2 cellular contexts compared by ENCODE assay signal in the genomic region with DNA sequence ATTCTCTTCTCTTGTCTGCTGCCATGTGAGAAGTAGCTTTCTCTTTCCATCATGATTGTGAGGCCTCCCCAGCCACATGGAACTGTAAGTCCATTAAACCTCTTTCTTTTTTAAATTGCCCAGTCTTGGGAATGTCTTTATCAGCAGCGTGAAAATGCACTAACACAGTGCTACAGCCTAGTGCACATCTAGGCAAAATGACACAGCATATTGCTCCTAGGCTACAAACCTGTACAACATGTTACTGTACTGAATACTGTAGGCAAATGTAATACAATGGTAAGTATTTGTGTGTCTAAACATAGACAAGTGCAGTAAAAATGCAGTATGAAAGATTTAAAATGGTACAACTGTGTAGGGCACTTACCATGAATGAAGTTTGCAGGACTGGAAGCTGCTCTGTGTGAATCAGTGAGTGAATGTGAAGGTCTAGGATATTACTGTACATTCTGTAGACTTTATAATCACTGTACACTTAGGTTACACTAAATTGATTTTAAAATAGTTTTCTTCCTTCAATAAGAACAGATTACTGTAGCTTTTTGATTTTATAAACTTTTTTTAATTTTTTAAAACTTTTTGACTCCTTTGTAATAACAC.
TF ChIP-seq lines count a peak whose summit lies in the region.

No MANE protein-coding gene starts in this region.

TF ChIP-seq in GM23338, 12 proteins besides CTCF, POLR2A, EP300 and RAD21 (continued from another document):
- TF ChIP-seq ZNF462 (CRISPR knock-in tag; IDR thresholded peaks at IDR 0.05) (no peak), JUNB (IDR thresholded peaks at IDR 0.05; ENCODE audit: unreplicated experiment) (no peak), NANOG (IDR thresholded peaks at IDR 0.05; ENCODE audit: borderline replicate concordance) (no peak), EZH2 (IDR thresholded peaks at IDR 0.05; ENCODE audit: low read depth, unreplicated experiment) (no peak), ZNF114 (CRISPR knock-in tag; IDR thresholded peaks at IDR 0.05) (no peak), STAT1 (IDR thresholded peaks at IDR 0.05; ENCODE audit: unreplicated experiment) (no peak), ZNF331 (CRISPR knock-in tag; IDR thresholded peaks at IDR 0.05; ENCODE audit: low read depth) (no peak), CREB1 (CRISPR knock-in tag; IDR thresholded peaks at IDR 0.05; ENCODE audit: low read depth) (no peak)

TF ChIP-seq in WTC11, 78 proteins besides CTCF, POLR2A, EP300 and RAD21 (continued from another document):
- no peak for TF ChIP-seq ZNF396 (CRISPR knock-in tag; IDR thresholded peaks at IDR 0.05; ENCODE audit: borderline replicate concordance)
- no peak for TF ChIP-seq ZNF232 (CRISPR knock-in tag; IDR thresholded peaks at IDR 0.05)
- no peak for TF ChIP-seq ZBTB43 (CRISPR knock-in tag; IDR thresholded peaks at IDR 0.05)
- TF ChIP-seq OVOL2 (CRISPR knock-in tag; IDR thresholded peaks at IDR 0.05; ENCODE audit: borderline replicate concordance): no peak
- TF ChIP-seq, protein P1, sequence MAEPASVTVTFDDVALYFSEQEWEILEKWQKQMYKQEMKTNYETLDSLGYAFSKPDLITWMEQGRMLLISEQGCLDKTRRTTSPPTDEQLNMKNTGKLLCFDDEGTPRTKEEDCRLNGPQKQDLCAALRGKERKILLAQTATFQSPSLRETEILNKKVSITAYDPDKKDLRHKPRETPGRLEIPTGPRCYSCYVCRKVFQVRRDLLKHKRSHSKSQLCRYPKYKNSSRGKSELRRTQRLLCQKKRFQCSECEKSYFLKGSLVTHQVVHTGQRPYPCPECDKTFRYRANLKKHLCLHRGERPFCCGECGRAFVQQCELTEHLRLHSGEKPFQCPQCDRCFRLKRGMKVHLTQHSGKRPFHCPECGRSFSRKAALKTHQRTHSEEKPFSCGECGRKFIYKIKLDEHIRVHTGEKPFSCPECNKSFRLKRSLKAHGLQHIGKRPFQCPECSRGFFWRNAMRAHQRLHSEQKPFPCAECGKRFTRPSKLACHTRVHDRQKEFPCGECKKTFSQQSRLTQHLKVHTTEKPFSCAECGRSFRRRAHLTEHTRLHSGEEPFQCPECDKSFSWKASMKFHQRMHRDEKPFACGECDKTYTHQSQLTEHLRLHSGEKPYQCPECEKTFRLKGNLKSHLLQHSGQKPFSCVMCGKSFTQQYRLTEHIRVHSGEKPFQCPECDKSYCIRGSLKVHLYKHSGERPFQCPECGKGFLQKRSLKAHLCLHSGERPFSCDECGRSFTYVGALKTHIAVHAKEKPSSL (CRISPR knock-in tag; conservative IDR thresholded peaks at IDR 0.05): no peak
- TF ChIP-seq FOXK1 (CRISPR knock-in tag; IDR thresholded peaks at IDR 0.05): no peak
- no peak for TF ChIP-seq SOX15 (CRISPR knock-in tag; IDR thresholded peaks at IDR 0.05)
